In genomic region chr11:47566166-47566546, GRCh38 we compare ENCODE assay signal across 1 cellular context.
TF ChIP-seq lines count a peak whose summit lies in the region.

No MANE protein-coding gene starts in this region.

TF ChIP-seq in H1, 55 proteins besides CTCF, POLR2A, EP300 and RAD21:
- no peak for TF ChIP-seq TBP (IDR thresholded peaks at IDR 0.05; ENCODE audit: low read depth, low read length)
- TF ChIP-seq RBBP5 (IDR thresholded peaks at IDR 0.05; ENCODE audit: borderline replicate concordance, low read depth, low read length): no peak
- TF ChIP-seq KDM1A (IDR thresholded peaks at IDR 0.05; ENCODE audit: borderline replicate concordance, low read length): 0 out of 2 replicates have a peak, but pooled peaks have one; percentile 60
TF ChIP-seq in H1: peak in this region for 1.
